In genomic region chr11:69348414-69349235, GRCh38 we compare ENCODE assay signal across 1 cellular context.
A peak's percentile ranks its signal among the peaks of the same experiment; 100 is the strongest.
TF ChIP-seq lines count a peak whose summit lies in the region.

No MANE protein-coding gene starts in this region.

TF ChIP-seq in K562, 482 proteins besides CTCF, POLR2A, EP300 and RAD21 (continued from another document):
- peak; percentile 52 for TF ChIP-seq SPI1 (IDR thresholded peaks at IDR 0.05; ENCODE audit: borderline replicate concordance, low read depth, low read length)
- TF ChIP-seq ID3 (CRISPR knock-in tag; IDR thresholded peaks at IDR 0.05) = no peak
- no peak for TF ChIP-seq ID3 (tag; IDR thresholded peaks at IDR 0.05)
- TF ChIP-seq TRIM28 (IDR thresholded peaks at IDR 0.05) = peak; percentile 89
- TF ChIP-seq CBX1 (IDR thresholded peaks at IDR 0.05; ENCODE audit: low read depth) = peak; percentile 91
- peak; percentile 29 for TF ChIP-seq ZNF280A (IDR thresholded peaks at IDR 0.05; ENCODE audit: low read depth, partially characterized antibody)
- TF ChIP-seq TRIM24 (IDR thresholded peaks at IDR 0.05) = peak in 1 of 2 experiments; percentile 48; a peak in 1 of 4 replicates
- TF ChIP-seq CBX3 (IDR thresholded peaks at IDR 0.05; ENCODE audit: borderline replicate concordance in 1 of 2, low read length in 2 of 2) = peak; percentile 81 to 93; a peak in 2 of 3 replicates
- TF ChIP-seq CBX5 (IDR thresholded peaks at IDR 0.05; ENCODE audit: borderline replicate concordance, low read depth) = peak; percentile 89; the same call in 1 of the 2 replicates
- peak; percentile 43; the same call in 1 of the 2 replicates for TF ChIP-seq TFAP4 (CRISPR knock-in tag; IDR thresholded peaks at IDR 0.05; ENCODE audit: borderline replicate concordance)
